1 cellular context compared by ENCODE assay signal in the genomic region with DNA sequence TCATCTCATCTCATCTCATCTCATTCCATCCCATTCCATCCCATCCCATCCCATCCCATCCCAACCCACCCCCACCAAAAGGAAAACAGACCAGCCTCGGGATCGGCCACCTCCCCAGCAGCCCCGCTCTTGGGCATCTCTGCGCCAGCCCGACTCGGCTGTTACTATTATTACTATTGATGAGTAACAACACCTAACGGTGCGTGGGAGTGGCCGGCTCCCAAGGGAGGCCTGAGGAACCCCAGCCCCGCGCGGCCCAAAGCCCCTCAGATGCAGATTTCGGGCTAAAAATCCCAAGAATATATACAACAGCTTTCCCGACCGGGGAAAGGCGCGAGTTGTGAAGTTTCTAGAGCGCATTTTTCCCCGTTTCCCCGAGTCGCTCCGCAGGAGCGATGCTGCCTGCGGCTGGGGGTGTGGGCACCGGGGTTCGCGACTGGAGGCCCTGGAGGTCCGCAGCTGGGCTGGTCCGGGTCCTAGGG.
TF ChIP-seq lines count a peak whose summit lies in the region.

No MANE protein-coding gene starts in this region.

TF ChIP-seq in GM23338, 12 proteins besides CTCF, POLR2A, EP300 and RAD21 (continued from another document):
- TF ChIP-seq, protein P1, sequence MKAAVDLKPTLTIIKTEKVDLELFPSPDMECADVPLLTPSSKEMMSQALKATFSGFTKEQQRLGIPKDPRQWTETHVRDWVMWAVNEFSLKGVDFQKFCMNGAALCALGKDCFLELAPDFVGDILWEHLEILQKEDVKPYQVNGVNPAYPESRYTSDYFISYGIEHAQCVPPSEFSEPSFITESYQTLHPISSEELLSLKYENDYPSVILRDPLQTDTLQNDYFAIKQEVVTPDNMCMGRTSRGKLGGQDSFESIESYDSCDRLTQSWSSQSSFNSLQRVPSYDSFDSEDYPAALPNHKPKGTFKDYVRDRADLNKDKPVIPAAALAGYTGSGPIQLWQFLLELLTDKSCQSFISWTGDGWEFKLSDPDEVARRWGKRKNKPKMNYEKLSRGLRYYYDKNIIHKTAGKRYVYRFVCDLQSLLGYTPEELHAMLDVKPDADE (IDR thresholded peaks at IDR 0.05): no peak
- no peak for TF ChIP-seq EZH2phosphoT487 (IDR thresholded peaks at IDR 0.05; ENCODE audit: unreplicated experiment)
- TF ChIP-seq ZNF331 (CRISPR knock-in tag; IDR thresholded peaks at IDR 0.05; ENCODE audit: low read depth): no peak
- TF ChIP-seq, protein P2, sequence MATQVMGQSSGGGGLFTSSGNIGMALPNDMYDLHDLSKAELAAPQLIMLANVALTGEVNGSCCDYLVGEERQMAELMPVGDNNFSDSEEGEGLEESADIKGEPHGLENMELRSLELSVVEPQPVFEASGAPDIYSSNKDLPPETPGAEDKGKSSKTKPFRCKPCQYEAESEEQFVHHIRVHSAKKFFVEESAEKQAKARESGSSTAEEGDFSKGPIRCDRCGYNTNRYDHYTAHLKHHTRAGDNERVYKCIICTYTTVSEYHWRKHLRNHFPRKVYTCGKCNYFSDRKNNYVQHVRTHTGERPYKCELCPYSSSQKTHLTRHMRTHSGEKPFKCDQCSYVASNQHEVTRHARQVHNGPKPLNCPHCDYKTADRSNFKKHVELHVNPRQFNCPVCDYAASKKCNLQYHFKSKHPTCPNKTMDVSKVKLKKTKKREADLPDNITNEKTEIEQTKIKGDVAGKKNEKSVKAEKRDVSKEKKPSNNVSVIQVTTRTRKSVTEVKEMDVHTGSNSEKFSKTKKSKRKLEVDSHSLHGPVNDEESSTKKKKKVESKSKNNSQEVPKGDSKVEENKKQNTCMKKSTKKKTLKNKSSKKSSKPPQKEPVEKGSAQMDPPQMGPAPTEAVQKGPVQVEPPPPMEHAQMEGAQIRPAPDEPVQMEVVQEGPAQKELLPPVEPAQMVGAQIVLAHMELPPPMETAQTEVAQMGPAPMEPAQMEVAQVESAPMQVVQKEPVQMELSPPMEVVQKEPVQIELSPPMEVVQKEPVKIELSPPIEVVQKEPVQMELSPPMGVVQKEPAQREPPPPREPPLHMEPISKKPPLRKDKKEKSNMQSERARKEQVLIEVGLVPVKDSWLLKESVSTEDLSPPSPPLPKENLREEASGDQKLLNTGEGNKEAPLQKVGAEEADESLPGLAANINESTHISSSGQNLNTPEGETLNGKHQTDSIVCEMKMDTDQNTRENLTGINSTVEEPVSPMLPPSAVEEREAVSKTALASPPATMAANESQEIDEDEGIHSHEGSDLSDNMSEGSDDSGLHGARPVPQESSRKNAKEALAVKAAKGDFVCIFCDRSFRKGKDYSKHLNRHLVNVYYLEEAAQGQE (IDR thresholded peaks at IDR 0.05; ENCODE audit: unreplicated experiment): no peak
- TF ChIP-seq EZH2 (IDR thresholded peaks at IDR 0.05; ENCODE audit: low read depth, unreplicated experiment): no peak
- no peak for TF ChIP-seq ZNF114 (CRISPR knock-in tag; IDR thresholded peaks at IDR 0.05)
- TF ChIP-seq CREB1 (CRISPR knock-in tag; IDR thresholded peaks at IDR 0.05; ENCODE audit: low read depth): no peak
